28 cellular contexts compared by ENCODE assay signal in genomic region chr17:61648587-61648986, GRCh38. TPM values are rescaled to one million over a fixed set of nuclear protein-coding genes. Genes with fewer than 3 reads are reported as not detected.
A peak's percentile ranks its signal among the peaks of the same experiment; 100 is the strongest.
DNase-seq lines count a peak whose midpoint lies in the region; ATAC-seq, FAIRE-seq and TF ChIP-seq lines count a peak whose summit lies in the region.
"Had no signal": no experiment of that assay in that cellular context is flagged by ENCODE, and none has a peak within 500 bp of the region (broad histone marks: within the 10 kb centered on the region; RNA-seq: fewer than 3 reads in every experiment).

No MANE protein-coding gene starts in this region.

- intact Hi-C loops in GM12878 (cut with micrococcal nuclease; ENCODE audit: unreplicated experiment): no loop called here

- no peaks in the 10 kb centered on the region; the same call in 1 of the 2 replicates for H3K4me1 ChIP-seq in GM12878 (ENCODE audit: control insufficient read depth, insufficient read depth, low read length)
- H3K4me1 ChIP-seq in neural progenitor cell: no peaks in the 10 kb centered on the region
- H3K4me1 ChIP-seq: BE2C, BLaER1 had no signal

- TF ChIP-seq EP300 in GM12878 (IDR thresholded peaks at IDR 0.05; ENCODE audit: borderline replicate concordance in 1 of 2, control insufficient read depth in 1 of 2, low read depth in 2 of 2, low read length in 2 of 2): no peak

- in situ Hi-C loops in GM12878 (cut with MboI): no loop called here

- H3K36me3 ChIP-seq in GM12878 (ENCODE audit: control insufficient read depth in 2 of 2, insufficient read depth in 2 of 2, low read length in 1 of 2): no peaks in the 10 kb centered on the region
- H3K36me3 ChIP-seq in neural progenitor cell: no peaks in the 10 kb centered on the region
- H3K36me3 ChIP-seq: BE2C, BLaER1 had no signal

- no peak overlapping the region for H3K4me3 Mint-ChIP-seq in neural progenitor cell
- H3K4me3 Mint-ChIP-seq: CD14-positive monocyte; CD4-positive, alpha-beta memory T cell; CD4-positive, CD25-positive, alpha-beta regulatory T cell; CD8-positive, alpha-beta memory T cell had no signal

- H3K4me1 Mint-ChIP-seq in neural progenitor cell: no peaks in the 10 kb centered on the region
- H3K4me1 Mint-ChIP-seq: CD14-positive monocyte; CD4-positive, alpha-beta memory T cell; CD4-positive, CD25-positive, alpha-beta regulatory T cell; CD8-positive, alpha-beta memory T cell had no signal

- ATAC-seq in GM12878 (no peak), GM21381 (IDR thresholded peaks at IDR 0.05; ENCODE audit: unreplicated experiment) (no peak)

- H3K4me2 ChIP-seq in GM12878 (ENCODE audit: control insufficient read depth, insufficient read depth): no peak overlapping the region
- H3K4me2 ChIP-seq in neural progenitor cell: no peak overlapping the region
- H3K4me2 ChIP-seq: BLaER1 had no signal

- FAIRE-seq in HTR-8/SVneo (lab: Jason Lieb, UNC) (peak; percentile 33), GM12878 (lab: Jason Lieb, UNC) (no peak), urothelium cell line (lab: Jason Lieb, UNC) (peak; percentile 97)
- FAIRE-seq: A204.1, GM12891, GM19239 had no signal

- CTCF ChIA-PET in GM12878 (lab: Yijun Ruan, JAX): interaction anchor here (1.0 to 1.3 kb wide), 5 partner anchors 10 to 461 kb away, joined by 3 to 6 read pairs (median 3); no protein-coding TSS in a partner anchor

- SMC1A ChIA-PET in GM12878 (lab: Charles Lee; ENCODE audit: uncharacterized antibody, unreplicated experiment): interaction anchor here (1.1 to 1.4 kb wide), 4 partner anchors 11 to 188 kb away, joined by 3 to 4 read pairs (median 3); no protein-coding TSS in a partner anchor

- POLR2A ChIA-PET in GM12878 (lab: Charles Lee): no interaction called here

- peaks cover 13% of the 10 kb centered on the region for H3K9me3 Mint-ChIP-seq in neural progenitor cell

- no peak overlapping the region for H3K27ac Mint-ChIP-seq in neural progenitor cell
- H3K27ac Mint-ChIP-seq: CD14-positive monocyte; CD4-positive, alpha-beta memory T cell; CD4-positive, CD25-positive, alpha-beta regulatory T cell; CD8-positive, alpha-beta memory T cell had no signal

- TF ChIP-seq RAD21 in GM12878 (IDR thresholded peaks at IDR 0.05; ENCODE audit: insufficient read depth, low read depth, low read length): no peak

- WGBS in GM12878 (ENCODE audit: insufficient coverage, insufficient replicate concordance, low lambda C conversion rate, missing lambda C conversion rate): 29% methylated on average over 1 of the region's 1 CpG

- no peak overlapping the region for H3K4me3 ChIP-seq in GM12878
- no peak overlapping the region for H3K4me3 ChIP-seq in neural progenitor cell
- H3K4me3 ChIP-seq: BLaER1 had no signal

- H3K9ac ChIP-seq in GM12878 (ENCODE audit: control insufficient read depth, insufficient read depth, low read length) (no peak overlapping the region), neural progenitor cell (no peak overlapping the region)
- H3K9ac ChIP-seq: BLaER1 had no signal

- H3K27me3 ChIP-seq in GM12878 (replicated peaks in 1 of 2; ENCODE audit: control insufficient read depth in 2 of 2, insufficient read depth in 2 of 2, low read length in 1 of 2) (no peaks in the 10 kb centered on the region), neural progenitor cell (no peaks in the 10 kb centered on the region)
- H3K27me3 ChIP-seq: BE2C, BLaER1 had no signal

- H4K20me1 ChIP-seq in GM12878 (ENCODE audit: control insufficient read depth, insufficient read depth) (no peaks in the 10 kb centered on the region), neural progenitor cell (ENCODE audit: low read depth) (no peaks in the 10 kb centered on the region)
- H4K20me1 ChIP-seq: BLaER1 had no signal

- H2AFZ ChIP-seq in GM12878 (ENCODE audit: control insufficient read depth, low read depth, low read length) (no peak overlapping the region), neural progenitor cell (replicated peaks) (no peak overlapping the region)

- H3K36me3 Mint-ChIP-seq in neural progenitor cell: no peaks in the 10 kb centered on the region
- H3K36me3 Mint-ChIP-seq: CD14-positive monocyte; CD4-positive, CD25-positive, alpha-beta regulatory T cell; CD8-positive, alpha-beta memory T cell had no signal

- H3K27ac ChIP-seq in GM12878 (ENCODE audit: control insufficient read depth, insufficient read depth) (no peak overlapping the region), neural progenitor cell (no peak overlapping the region)
- H3K27ac ChIP-seq: BLaER1 had no signal

- no peaks in the 10 kb centered on the region for H3K27me3 Mint-ChIP-seq in neural progenitor cell (ENCODE audit: insufficient read depth, low read depth)

- H3K9me3 ChIP-seq in GM12878 (replicated peaks; ENCODE audit: control insufficient read depth, insufficient read depth, low read length): peaks cover 3% of the 10 kb centered on the region; the same call in 2 of the 3 replicates
- H3K9me3 ChIP-seq in neural progenitor cell (ENCODE audit: low read depth): peaks cover 4% of the 10 kb centered on the region
- H3K9me3 ChIP-seq: BE2C had no signal

- DNase-seq in HTR-8/SVneo (ENCODE audit: insufficient read length, low spot score): no peak
- no peak for DNase-seq in GM12878 (ENCODE audit: low read depth, low spot score)
- DNase-seq in urothelium cell line (ENCODE audit: low spot score): no peak
- no peak for DNase-seq in neural progenitor cell (ENCODE audit: low spot score)
- DNase-seq in anterior cingulate cortex (lab: John Stamatoyannopoulos, UW): no peak
- DNase-seq: 8988T; ACHN; BE2C; C1 segment of cervical spinal cord; CD4-positive, alpha-beta memory T cell; CD4-positive, CD25-positive, alpha-beta regulatory T cell; CD8-positive, alpha-beta memory T cell; COR-L47; DMS 273 treated with DMSO at 0.1 percent for 48 hours; DMS153; DMS53; DMS79; DND-41; EL; GDM1 had no signal

- RAD21 ChIA-PET in GM12878 (lab: Charles Lee; ENCODE audit: unreplicated experiment): interaction anchor here (1.5 kb wide), 1 partner anchor 174 kb away, joined by 3 read pairs; no protein-coding TSS in a partner anchor

- no peaks in the 10 kb centered on the region for H3F3A ChIP-seq in neural progenitor cell (ENCODE audit: low read depth)

- H3K79me2 ChIP-seq in GM12878 (ENCODE audit: control insufficient read depth, insufficient read depth, low read length) (no peaks in the 10 kb centered on the region), neural progenitor cell (ENCODE audit: low read depth) (no peaks in the 10 kb centered on the region)

- TF ChIP-seq POLR2A in GM12878 (IDR thresholded peaks at IDR 0.05; ENCODE audit: low read depth, low read length): no peak

- no TSS peak for BruUV-seq in GM12878 (replicated peaks; lab: Mats Ljungman, UMichigan)

- TF ChIP-seq CTCF in GM12878 (IDR thresholded peaks at IDR 0.05 in 2 of 3, conservative IDR thresholded peaks at IDR 0.05 in 1 of 3; ENCODE audit: control insufficient read depth in 2 of 3, extremely low read depth in 1 of 3, insufficient read depth in 1 of 3, low read depth in 3 of 3, low read length in 3 of 3) (no peak), neural progenitor cell (IDR thresholded peaks at IDR 0.05) (no peak)

TF ChIP-seq in GM12878, 131 proteins besides CTCF, POLR2A, EP300 and RAD21:
- TF ChIP-seq HDAC2 (IDR thresholded peaks at IDR 0.05) (no peak), NFXL1 (IDR thresholded peaks at IDR 0.05; ENCODE audit: borderline replicate concordance) (peak; percentile 70; the same call in 1 of the 2 replicates), EGR1 (IDR thresholded peaks at IDR 0.05; ENCODE audit: borderline replicate concordance in 1 of 2, low read depth in 2 of 2, low read length in 2 of 2) (no peak)

RNA-seq across cellular contexts. Expression of gene NACA2, which starts 57.6 kb away (rescaled TPM):
- total RNA-seq in GM12878 (2013; cell fraction: nucleolus; rRNA removed): not detected in 2 replicates
- total RNA-seq in GM12878 (2014; rRNA removed) (not detected in 2 replicates), GM12878 (2014; rRNA removed; fragmentation: Illumina TruSeq; extraction: Trizol) (not detected in 2 replicates), GM12878 (2021) (not detected in 2 replicates), neural progenitor cell (ENCODE audit: low replicate concordance) (not detected in 2 replicates)
- polyA plus RNA-seq in GM12878 (2011; ENCODE audit: low read depth): not detected
- polyA plus RNA-seq in GM12878 (2011; rRNA removed) (0.68 and 0.94 TPM in 2 replicates), GM12878 (2014; fragmentation: Illumina TruSeq; extraction: Trizol) (0.16 TPM in 1 of 2 replicates, not detected in the other), GM12878 (2014; fragmentation: Nextera tagmentation; extraction: Ambion mirVana) (under 1 TPM; 0.27 to 0.29 TPM), GM12878 (2014; rRNA removed) (not detected in 2 replicates), GM12878 (2016; fragmentation: Nextera tagmentation; extraction: Ambion mirVana) (under 1 TPM; 0.43 to 0.51 TPM)
- polyA plus RNA-seq in GM12878 (2011; cell fraction: cytosol; rRNA removed): not detected in 2 replicates
- not detected in 2 replicates for polyA plus RNA-seq in GM12878 (2011; cell fraction: nucleus; rRNA removed)
- 0.32 and 1.1 TPM in 2 replicates for polyA plus RNA-seq in GM12878 (2012)
- not detected in 2 replicates for polyA minus RNA-seq in GM12878 (2011; rRNA and poly(A)+ RNA removed)
- polyA minus RNA-seq in GM12878 (2011; cell fraction: cytosol; rRNA and poly(A)+ RNA removed): not detected in 2 replicates
- polyA minus RNA-seq in GM12878 (2011; cell fraction: nucleus; rRNA and poly(A)+ RNA removed): not detected in 2 replicates
- total RNA-seq: A673; CD4-positive, alpha-beta memory T cell; CD4-positive, CD25-positive, alpha-beta regulatory T cell; CD8-positive, alpha-beta memory T cell; Daoy had no signal
- polyA plus RNA-seq: CD14-positive monocyte; CD4-positive, alpha-beta memory T cell; CD4-positive, CD25-positive, alpha-beta regulatory T cell; CD8-positive, alpha-beta memory T cell had no signal
